ENCODE assay signal across 15 cellular contexts in genomic region chr1:154304664-154305337, GRCh38. TPM values are rescaled to one million over a fixed set of nuclear protein-coding genes. Genes with fewer than 3 reads are reported as not detected.
A peak's percentile ranks its signal among the peaks of the same experiment; 100 is the strongest.
DNase-seq lines count a peak whose midpoint lies in the region; ATAC-seq, FAIRE-seq and TF ChIP-seq lines count a peak whose summit lies in the region.
"Had no signal": no experiment of that assay in that cellular context is flagged by ENCODE, and none has a peak within 500 bp of the region (broad histone marks: within the 10 kb centered on the region; RNA-seq: fewer than 3 reads in every experiment).

No MANE protein-coding gene starts in this region.

- H3K4me3 Mint-ChIP-seq in activated CD8-positive, alpha-beta T cell treated with anti-CD3 and anti-CD28 coated beads for 36 hours, result no peak overlapping the region
- no peak overlapping the region for H3K4me3 Mint-ChIP-seq in activated CD8-positive, alpha-beta T cell treated with anti-CD3 and anti-CD28 coated beads, Interleukin-2, amount 10 ng/mL, durations not matched to agents 7 days and 5 days
- peak overlapping the region; percentile 14 for H3K4me3 Mint-ChIP-seq in astrocyte (ENCODE audit: unreplicated experiment)
- H3K4me3 Mint-ChIP-seq: T-helper 17 cell had no signal

- intact Hi-C loops in activated CD8-positive, alpha-beta T cell treated with anti-CD3 and anti-CD28 coated beads for 36 hours (cut with micrococcal nuclease), result no loop called here
- intact Hi-C loops in lower leg skin (cut with DNase I; ENCODE audit: low total_unique reads), result no loop called here

- H3K4me1 ChIP-seq in astrocyte (ENCODE audit: insufficient read depth, low read length), result peaks cover 3% of the 10 kb centered on the region

- H3K9me3 ChIP-seq in astrocyte (ENCODE audit: insufficient read depth, low read depth, low read length), result no peaks in the 10 kb centered on the region
- H3K9me3 ChIP-seq: thoracic aorta had no signal

- DNase-seq in activated CD8-positive, alpha-beta T cell treated with anti-CD3 and anti-CD28 coated beads for 36 hours, result peak; percentile 74
- no peak for DNase-seq in activated CD8-positive, alpha-beta T cell treated with anti-CD3 and anti-CD28 coated beads, Interleukin-2, amount 10 ng/mL, durations not matched to agents 7 days and 5 days
- DNase-seq in astrocyte (ENCODE audit: low read depth), result peak; percentile 45
- peak in 2 of 3 experiments; percentile 30 to 52 for DNase-seq in stimulated activated CD4-positive, alpha-beta T cell treated with anti-CD3 and anti-CD28 coated beads, TNF-alpha, amount 100 ng/mL, for 24 hours (ENCODE audit: low read depth in 3 of 3)
- no peak for DNase-seq in GM03348 (ENCODE audit: low spot score)
- DNase-seq in NCI-H510A treated with DMSO at 0.1 percent for 48 hours (lab: John Stamatoyannopoulos, UW), result no peak
- no peak for DNase-seq in lower leg skin (ENCODE audit: low spot score in 2 of 2)
- DNase-seq: cortex of kidney, KG1, NCI-H2081, T-helper 17 cell had no signal

- H3K36me3 ChIP-seq in astrocyte (ENCODE audit: insufficient read depth, low read length), result no peaks in the 10 kb centered on the region
- H3K36me3 ChIP-seq: thoracic aorta had no signal

- CTCF ChIA-PET in activated CD8-positive, alpha-beta T cell treated with anti-CD3 and anti-CD28 coated beads for 36 hours (lab: Charles Lee), result interaction anchor here (0.8 to 3.1 kb wide), 6 partner anchors 10 to 175 kb away, joined by 3 to 12 read pairs (median 3); partner anchors contain the start of gene ATP8B2
- CTCF ChIA-PET in activated CD8-positive, alpha-beta T cell treated with anti-CD3 and anti-CD28 coated beads, Interleukin-2, amount 10 ng/mL, durations not matched to agents 7 days and 5 days (lab: Charles Lee), result interaction anchor here (0.8 to 3.2 kb wide), 2 partner anchors 30 to 34 kb away, joined by 3 to 10 read pairs; no protein-coding TSS in a partner anchor

- no peak overlapping the region for H3K27ac Mint-ChIP-seq in activated CD8-positive, alpha-beta T cell treated with anti-CD3 and anti-CD28 coated beads for 36 hours
- no peak overlapping the region for H3K27ac Mint-ChIP-seq in activated CD8-positive, alpha-beta T cell treated with anti-CD3 and anti-CD28 coated beads, Interleukin-2, amount 10 ng/mL, durations not matched to agents 7 days and 5 days
- H3K27ac Mint-ChIP-seq in astrocyte (ENCODE audit: unreplicated experiment), result peak overlapping the region; percentile 26
- H3K27ac Mint-ChIP-seq: T-helper 17 cell had no signal

- ATAC-seq in activated CD8-positive, alpha-beta T cell treated with anti-CD3 and anti-CD28 coated beads for 36 hours, result peak; percentile 94
- no peak for ATAC-seq in activated CD8-positive, alpha-beta T cell treated with anti-CD3 and anti-CD28 coated beads, Interleukin-2, amount 10 ng/mL, durations not matched to agents 7 days and 5 days
- ATAC-seq in HG03439 (IDR thresholded peaks at IDR 0.05; ENCODE audit: unreplicated experiment), result peak; percentile 49
- ATAC-seq: left lobe of liver, T-helper 17 cell had no signal

- H3K27me3 ChIP-seq in astrocyte (ENCODE audit: insufficient read depth, low read length), result no peaks in the 10 kb centered on the region

- TF ChIP-seq POLR2A in lower leg skin (IDR thresholded peaks at IDR 0.05), result no peak

- no peaks in the 10 kb centered on the region for H3K79me2 ChIP-seq in astrocyte (ENCODE audit: insufficient read depth, low read length)

- TF ChIP-seq CTCF in activated CD8-positive, alpha-beta T cell treated with anti-CD3 and anti-CD28 coated beads for 36 hours (IDR thresholded peaks at IDR 0.05), result no peak
- TF ChIP-seq CTCF in astrocyte (IDR thresholded peaks at IDR 0.05; ENCODE audit: insufficient read depth, low read depth, low read length), result no peak
- no peak for TF ChIP-seq CTCF in lower leg skin (IDR thresholded peaks at IDR 0.05)

- H3K36me3 Mint-ChIP-seq in activated CD8-positive, alpha-beta T cell treated with anti-CD3 and anti-CD28 coated beads for 36 hours (ENCODE audit: low read depth), result no peaks in the 10 kb centered on the region
- no peaks in the 10 kb centered on the region for H3K36me3 Mint-ChIP-seq in activated CD8-positive, alpha-beta T cell treated with anti-CD3 and anti-CD28 coated beads, Interleukin-2, amount 10 ng/mL, durations not matched to agents 7 days and 5 days (ENCODE audit: low read depth)
- peaks cover 2% of the 10 kb centered on the region for H3K36me3 Mint-ChIP-seq in astrocyte (ENCODE audit: low read depth, unreplicated experiment)

- 80 to 88% methylated on average over 9 of the region's 9 CpGs for WGBS in lower leg skin, 2 donors

- H3K4me1 Mint-ChIP-seq in activated CD8-positive, alpha-beta T cell treated with anti-CD3 and anti-CD28 coated beads for 36 hours (ENCODE audit: low read depth), result peaks cover 15% of the 10 kb centered on the region
- H3K4me1 Mint-ChIP-seq in activated CD8-positive, alpha-beta T cell treated with anti-CD3 and anti-CD28 coated beads, Interleukin-2, amount 10 ng/mL, durations not matched to agents 7 days and 5 days (ENCODE audit: low read depth), result no peaks in the 10 kb centered on the region
- H3K4me1 Mint-ChIP-seq in astrocyte (ENCODE audit: low read depth, unreplicated experiment), result peaks cover 24% of the 10 kb centered on the region

- no peak overlapping the region for H3K9ac ChIP-seq in astrocyte (ENCODE audit: low read length)

- H3K4me3 ChIP-seq in astrocyte (ENCODE audit: insufficient read depth, low read depth, low read length) (no peak overlapping the region), lower leg skin (ENCODE audit: low read depth, poor library complexity, severe bottlenecking) (no peak overlapping the region)
- H3K4me3 ChIP-seq: thoracic aorta had no signal

- no peaks in the 10 kb centered on the region for H4K20me1 ChIP-seq in astrocyte (ENCODE audit: insufficient read depth, low read length)

- H3K4me2 ChIP-seq in astrocyte (ENCODE audit: low read length), result no peak overlapping the region

- no peak for FAIRE-seq in astrocyte (lab: Jason Lieb, UNC)

- no peaks in the 10 kb centered on the region for H3K9me3 Mint-ChIP-seq in activated CD8-positive, alpha-beta T cell treated with anti-CD3 and anti-CD28 coated beads for 36 hours
- H3K9me3 Mint-ChIP-seq in activated CD8-positive, alpha-beta T cell treated with anti-CD3 and anti-CD28 coated beads, Interleukin-2, amount 10 ng/mL, durations not matched to agents 7 days and 5 days (ENCODE audit: insufficient read depth), result no peaks in the 10 kb centered on the region
- peaks cover 10% of the 10 kb centered on the region for H3K9me3 Mint-ChIP-seq in astrocyte (ENCODE audit: unreplicated experiment)

- no peaks in the 10 kb centered on the region for H3K27me3 Mint-ChIP-seq in activated CD8-positive, alpha-beta T cell treated with anti-CD3 and anti-CD28 coated beads for 36 hours
- no peaks in the 10 kb centered on the region for H3K27me3 Mint-ChIP-seq in activated CD8-positive, alpha-beta T cell treated with anti-CD3 and anti-CD28 coated beads, Interleukin-2, amount 10 ng/mL, durations not matched to agents 7 days and 5 days (ENCODE audit: low read depth)
- no peaks in the 10 kb centered on the region for H3K27me3 Mint-ChIP-seq in astrocyte (ENCODE audit: low read depth, unreplicated experiment)
- H3K27me3 Mint-ChIP-seq: T-helper 17 cell had no signal

- no peak overlapping the region for H3K27ac ChIP-seq in astrocyte (ENCODE audit: low read depth, low read length)
- H3K27ac ChIP-seq: thoracic aorta had no signal

- POLR2A ChIA-PET in activated CD8-positive, alpha-beta T cell treated with anti-CD3 and anti-CD28 coated beads for 36 hours (lab: Charles Lee), result interaction anchor here (0.8 kb wide), 1 partner anchor 320 kb away, joined by 3 read pairs; no protein-coding TSS in a partner anchor
- POLR2A ChIA-PET in activated CD8-positive, alpha-beta T cell treated with anti-CD3 and anti-CD28 coated beads, Interleukin-2, amount 10 ng/mL, durations not matched to agents 7 days and 5 days (lab: Charles Lee), result no interaction called here

- H2AFZ ChIP-seq in astrocyte (ENCODE audit: low read depth, low read length), result no peak overlapping the region

RNA-seq across cellular contexts. Expression of gene AQP10, which starts 16.1 kb away (rescaled TPM):
- total RNA-seq in activated CD8-positive, alpha-beta T cell treated with anti-CD3 and anti-CD28 coated beads for 36 hours, result under 1 TPM in 1 of 2 experiments, not detected in 1; 0.14 TPM
- not detected for total RNA-seq in activated CD8-positive, alpha-beta T cell treated with anti-CD3 and anti-CD28 coated beads, Interleukin-2, amount 10 ng/mL, durations not matched to agents 7 days and 5 days
- total RNA-seq in astrocyte (0.17 TPM in 1 of 2 replicates, not detected in the other), lower leg skin (not detected)
- total RNA-seq: left lobe of liver, OCI-LY7, thoracic aorta had no signal

RNA-seq across cellular contexts. Expression of gene ATP8B2, which starts 20.5 kb away (rescaled TPM):
- 10 to 100 TPM; 52.2 to 54.7 TPM for total RNA-seq in activated CD8-positive, alpha-beta T cell treated with anti-CD3 and anti-CD28 coated beads for 36 hours
- total RNA-seq in activated CD8-positive, alpha-beta T cell treated with anti-CD3 and anti-CD28 coated beads, Interleukin-2, amount 10 ng/mL, durations not matched to agents 7 days and 5 days, result 10 to 100 TPM; 65.3 to 71.6 TPM
- total RNA-seq in astrocyte, result 71.6 and 71.9 TPM in 2 replicates
- 10 to 100 TPM in 3 of 4 donors, 1 to 10 TPM in 1; 9.1 to 30.8 (median 19.6) TPM for total RNA-seq in lower leg skin

RNA-seq across cellular contexts. Expression of gene HAX1, which starts 32.4 kb away (rescaled TPM):
- 100 to 1,000 TPM; 163 to 170 TPM for total RNA-seq in activated CD8-positive, alpha-beta T cell treated with anti-CD3 and anti-CD28 coated beads for 36 hours
- total RNA-seq in activated CD8-positive, alpha-beta T cell treated with anti-CD3 and anti-CD28 coated beads, Interleukin-2, amount 10 ng/mL, durations not matched to agents 7 days and 5 days, result 100 to 1,000 TPM; 110 to 119 TPM
- 82.2 and 89.9 TPM in 2 replicates for total RNA-seq in astrocyte
- 10 to 100 TPM; 52.7 to 83.4 (median 71.6) TPM for total RNA-seq in lower leg skin

Comparison
In these comparisons a context has a peak if more than half of its experiments do, and no peak if none do; other contexts are left out.
1. DNase-seq: peak in activated CD8-positive, alpha-beta T cell treated with anti-CD3 and anti-CD28 coated beads for 36 hours (single experiment), astrocyte (single experiment) and stimulated activated CD4-positive, alpha-beta T cell treated with anti-CD3 and anti-CD28 coated beads, TNF-alpha, amount 100 ng/mL, for 24 hours (2 of 3); none in activated CD8-positive, alpha-beta T cell treated with anti-CD3 and anti-CD28 coated beads, Interleukin-2, amount 10 ng/mL, durations not matched to agents 7 days and 5 days (single experiment), GM03348 (single experiment), NCI-H510A treated with DMSO at 0.1 percent for 48 hours (single experiment) and lower leg skin (0 of 2).